In the genomic region with DNA sequence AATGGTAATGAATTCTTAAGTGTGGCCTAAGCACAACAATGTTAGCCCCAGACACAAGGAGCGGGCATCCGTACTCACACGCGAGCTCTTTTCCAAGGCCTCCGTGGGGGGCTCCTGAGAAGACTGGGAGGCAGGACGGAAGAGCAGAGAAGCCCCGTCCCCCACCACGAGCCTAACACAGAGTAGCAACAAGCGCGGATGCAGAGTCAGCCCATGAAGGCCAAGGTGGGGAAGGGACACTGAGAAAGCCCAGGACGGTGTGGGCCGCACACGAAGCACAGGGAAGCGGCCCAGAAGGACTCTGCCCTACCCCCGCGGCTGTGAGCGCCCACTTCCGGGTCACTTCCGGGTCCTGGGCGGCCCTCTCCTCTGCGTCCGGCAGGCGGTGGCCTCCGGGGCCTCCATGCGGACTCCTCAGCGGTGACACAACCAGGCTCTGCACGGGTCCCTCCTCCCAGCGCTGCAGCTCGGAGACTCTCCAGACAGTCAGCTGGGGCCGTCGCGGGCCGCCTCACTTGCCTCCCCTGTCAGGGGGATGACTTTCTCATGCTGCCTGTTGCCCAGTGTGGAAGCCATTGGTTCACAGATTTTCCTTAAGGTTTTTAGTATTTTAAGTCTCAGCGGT, we compare ENCODE assay signal across 1 cellular context.
TF ChIP-seq lines count a peak whose summit lies in the region.

No MANE protein-coding gene starts in this region.

TF ChIP-seq in H1, 55 proteins besides CTCF, POLR2A, EP300 and RAD21:
- TF ChIP-seq HDAC2 (IDR thresholded peaks at IDR 0.05; ENCODE audit: borderline replicate concordance in 1 of 2, low read depth in 2 of 2, low read length in 2 of 2), result no peak
- TF ChIP-seq NANOG (IDR thresholded peaks at IDR 0.05; ENCODE audit: insufficient read depth, low read depth, low read length, poor library complexity, severe bottlenecking), result no peak
- TF ChIP-seq KDM5A (IDR thresholded peaks at IDR 0.05; ENCODE audit: low read length), result no peak
- no peak for TF ChIP-seq SIRT6 (IDR thresholded peaks at IDR 0.05; ENCODE audit: low read length)
- TF ChIP-seq ZNF274 (IDR thresholded peaks at IDR 0.05; ENCODE audit: borderline replicate concordance, extremely low read depth, low read length), result no peak
- no peak for TF ChIP-seq SP1 (IDR thresholded peaks at IDR 0.05; ENCODE audit: low read depth, low read length)
- TF ChIP-seq FOSL1 (IDR thresholded peaks at IDR 0.05; ENCODE audit: insufficient read depth, low read depth, low read length), result no peak
- TF ChIP-seq KDM1A (IDR thresholded peaks at IDR 0.05; ENCODE audit: borderline replicate concordance, low read length), result no peak
